ENCODE assay signal across 1 cellular context in the genomic region with DNA sequence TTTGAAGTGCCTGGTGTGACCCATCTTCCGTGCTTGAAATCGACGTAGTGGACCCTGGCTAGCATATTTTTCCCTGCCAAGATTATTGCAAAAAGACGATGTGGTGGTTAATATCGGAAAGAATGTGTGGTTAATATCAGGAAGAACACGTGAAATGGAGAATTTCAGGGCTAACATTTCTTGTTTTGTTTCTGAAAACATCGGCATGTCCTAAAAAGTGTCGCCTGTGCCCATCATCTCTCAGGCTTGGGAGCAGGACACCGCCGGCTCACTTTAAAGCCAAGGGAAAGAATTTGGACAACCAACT.
TF ChIP-seq lines count a peak whose summit lies in the region.

No MANE protein-coding gene starts in this region.

TF ChIP-seq in HepG2, 621 proteins besides CTCF, POLR2A, EP300 and RAD21 (continued from another document):
- TF ChIP-seq SIN3A (IDR thresholded peaks at IDR 0.05; ENCODE audit: borderline replicate concordance, low read depth, low read length) (peak; percentile 19; the same call in 1 of the 2 replicates), LBX2 (CRISPR knock-in tag; IDR thresholded peaks at IDR 0.05; ENCODE audit: borderline replicate concordance) (no peak), KDM3A (CRISPR knock-in tag; IDR thresholded peaks at IDR 0.05; ENCODE audit: low read depth) (no peak), CREBL2 (CRISPR knock-in tag; IDR thresholded peaks at IDR 0.05; ENCODE audit: borderline replicate concordance) (no peak), ZNF329 (CRISPR knock-in tag; IDR thresholded peaks at IDR 0.05; ENCODE audit: low read depth) (no peak), SP4 (CRISPR knock-in tag; IDR thresholded peaks at IDR 0.05) (no peak), ZNF350 (CRISPR knock-in tag; IDR thresholded peaks at IDR 0.05; ENCODE audit: borderline replicate concordance, low read depth) (no peak), KMT2B (CRISPR knock-in tag; IDR thresholded peaks at IDR 0.05) (no peak), ATRX (CRISPR knock-in tag; IDR thresholded peaks at IDR 0.05; ENCODE audit: borderline replicate concordance) (no peak), SNAI1 (CRISPR knock-in tag; IDR thresholded peaks at IDR 0.05; ENCODE audit: borderline replicate concordance) (no peak)
- TF ChIP-seq, protein P1, sequence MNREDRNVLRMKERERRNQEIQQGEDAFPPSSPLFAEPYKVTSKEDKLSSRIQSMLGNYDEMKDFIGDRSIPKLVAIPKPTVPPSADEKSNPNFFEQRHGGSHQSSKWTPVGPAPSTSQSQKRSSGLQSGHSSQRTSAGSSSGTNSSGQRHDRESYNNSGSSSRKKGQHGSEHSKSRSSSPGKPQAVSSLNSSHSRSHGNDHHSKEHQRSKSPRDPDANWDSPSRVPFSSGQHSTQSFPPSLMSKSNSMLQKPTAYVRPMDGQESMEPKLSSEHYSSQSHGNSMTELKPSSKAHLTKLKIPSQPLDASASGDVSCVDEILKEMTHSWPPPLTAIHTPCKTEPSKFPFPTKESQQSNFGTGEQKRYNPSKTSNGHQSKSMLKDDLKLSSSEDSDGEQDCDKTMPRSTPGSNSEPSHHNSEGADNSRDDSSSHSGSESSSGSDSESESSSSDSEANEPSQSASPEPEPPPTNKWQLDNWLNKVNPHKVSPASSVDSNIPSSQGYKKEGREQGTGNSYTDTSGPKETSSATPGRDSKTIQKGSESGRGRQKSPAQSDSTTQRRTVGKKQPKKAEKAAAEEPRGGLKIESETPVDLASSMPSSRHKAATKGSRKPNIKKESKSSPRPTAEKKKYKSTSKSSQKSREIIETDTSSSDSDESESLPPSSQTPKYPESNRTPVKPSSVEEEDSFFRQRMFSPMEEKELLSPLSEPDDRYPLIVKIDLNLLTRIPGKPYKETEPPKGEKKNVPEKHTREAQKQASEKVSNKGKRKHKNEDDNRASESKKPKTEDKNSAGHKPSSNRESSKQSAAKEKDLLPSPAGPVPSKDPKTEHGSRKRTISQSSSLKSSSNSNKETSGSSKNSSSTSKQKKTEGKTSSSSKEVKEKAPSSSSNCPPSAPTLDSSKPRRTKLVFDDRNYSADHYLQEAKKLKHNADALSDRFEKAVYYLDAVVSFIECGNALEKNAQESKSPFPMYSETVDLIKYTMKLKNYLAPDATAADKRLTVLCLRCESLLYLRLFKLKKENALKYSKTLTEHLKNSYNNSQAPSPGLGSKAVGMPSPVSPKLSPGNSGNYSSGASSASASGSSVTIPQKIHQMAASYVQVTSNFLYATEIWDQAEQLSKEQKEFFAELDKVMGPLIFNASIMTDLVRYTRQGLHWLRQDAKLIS (CRISPR knock-in tag; IDR thresholded peaks at IDR 0.05): no peak
- TF ChIP-seq, protein P2, sequence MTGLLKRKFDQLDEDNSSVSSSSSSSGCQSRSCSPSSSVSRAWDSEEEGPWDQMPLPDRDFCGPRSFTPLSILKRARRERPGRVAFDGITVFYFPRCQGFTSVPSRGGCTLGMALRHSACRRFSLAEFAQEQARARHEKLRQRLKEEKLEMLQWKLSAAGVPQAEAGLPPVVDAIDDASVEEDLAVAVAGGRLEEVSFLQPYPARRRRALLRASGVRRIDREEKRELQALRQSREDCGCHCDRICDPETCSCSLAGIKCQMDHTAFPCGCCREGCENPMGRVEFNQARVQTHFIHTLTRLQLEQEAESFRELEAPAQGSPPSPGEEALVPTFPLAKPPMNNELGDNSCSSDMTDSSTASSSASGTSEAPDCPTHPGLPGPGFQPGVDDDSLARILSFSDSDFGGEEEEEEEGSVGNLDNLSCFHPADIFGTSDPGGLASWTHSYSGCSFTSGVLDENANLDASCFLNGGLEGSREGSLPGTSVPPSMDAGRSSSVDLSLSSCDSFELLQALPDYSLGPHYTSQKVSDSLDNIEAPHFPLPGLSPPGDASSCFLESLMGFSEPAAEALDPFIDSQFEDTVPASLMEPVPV (CRISPR knock-in tag; IDR thresholded peaks at IDR 0.05): no peak
- TF ChIP-seq, protein P3, sequence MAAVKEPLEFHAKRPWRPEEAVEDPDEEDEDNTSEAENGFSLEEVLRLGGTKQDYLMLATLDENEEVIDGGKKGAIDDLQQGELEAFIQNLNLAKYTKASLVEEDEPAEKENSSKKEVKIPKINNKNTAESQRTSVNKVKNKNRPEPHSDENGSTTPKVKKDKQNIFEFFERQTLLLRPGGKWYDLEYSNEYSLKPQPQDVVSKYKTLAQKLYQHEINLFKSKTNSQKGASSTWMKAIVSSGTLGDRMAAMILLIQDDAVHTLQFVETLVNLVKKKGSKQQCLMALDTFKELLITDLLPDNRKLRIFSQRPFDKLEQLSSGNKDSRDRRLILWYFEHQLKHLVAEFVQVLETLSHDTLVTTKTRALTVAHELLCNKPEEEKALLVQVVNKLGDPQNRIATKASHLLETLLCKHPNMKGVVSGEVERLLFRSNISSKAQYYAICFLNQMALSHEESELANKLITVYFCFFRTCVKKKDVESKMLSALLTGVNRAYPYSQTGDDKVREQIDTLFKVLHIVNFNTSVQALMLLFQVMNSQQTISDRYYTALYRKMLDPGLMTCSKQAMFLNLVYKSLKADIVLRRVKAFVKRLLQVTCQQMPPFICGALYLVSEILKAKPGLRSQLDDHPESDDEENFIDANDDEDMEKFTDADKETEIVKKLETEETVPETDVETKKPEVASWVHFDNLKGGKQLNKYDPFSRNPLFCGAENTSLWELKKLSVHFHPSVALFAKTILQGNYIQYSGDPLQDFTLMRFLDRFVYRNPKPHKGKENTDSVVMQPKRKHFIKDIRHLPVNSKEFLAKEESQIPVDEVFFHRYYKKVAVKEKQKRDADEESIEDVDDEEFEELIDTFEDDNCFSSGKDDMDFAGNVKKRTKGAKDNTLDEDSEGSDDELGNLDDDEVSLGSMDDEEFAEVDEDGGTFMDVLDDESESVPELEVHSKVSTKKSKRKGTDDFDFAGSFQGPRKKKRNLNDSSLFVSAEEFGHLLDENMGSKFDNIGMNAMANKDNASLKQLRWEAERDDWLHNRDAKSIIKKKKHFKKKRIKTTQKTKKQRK (IDR thresholded peaks at IDR 0.05; ENCODE audit: low read length): no peak
